Comparison of ENCODE assay signal across 8 cellular contexts in the genomic region with DNA sequence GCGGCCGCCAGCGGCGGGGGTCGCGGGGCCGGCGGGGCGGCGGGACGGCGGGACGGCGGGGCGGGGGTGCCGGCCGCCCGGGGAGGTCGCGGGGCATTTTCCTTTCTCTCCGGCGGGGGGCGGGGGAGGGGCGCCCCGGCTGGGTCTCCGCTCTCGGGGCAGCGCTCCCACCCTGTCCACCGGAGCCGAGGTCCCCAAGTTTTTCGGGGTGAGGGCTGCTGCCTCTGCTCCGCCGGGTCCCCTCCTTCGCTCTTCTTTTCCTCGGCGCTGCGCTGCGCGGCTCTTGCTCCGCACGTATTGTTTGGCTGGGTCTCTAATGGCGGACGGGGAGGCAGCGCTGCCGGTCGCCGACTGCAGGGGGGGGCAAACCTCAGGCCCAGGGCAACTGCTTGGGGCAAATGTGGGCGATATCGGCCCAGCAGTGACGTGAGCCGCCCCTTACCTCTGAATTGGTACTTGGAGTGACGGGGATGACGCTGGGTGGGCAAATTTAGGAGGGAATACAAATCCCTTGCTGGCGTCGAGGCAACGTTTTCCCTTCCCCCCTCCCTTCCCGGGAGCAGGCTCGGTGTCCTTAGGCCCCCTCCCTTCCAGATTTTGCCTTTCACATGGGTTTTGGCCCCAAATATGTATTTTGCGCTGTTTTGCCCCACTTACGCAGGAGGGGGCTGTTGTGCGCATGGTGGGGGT. TPM values are rescaled to one million over a fixed set of nuclear protein-coding genes. Genes with fewer than 3 reads are reported as not detected.
A peak's percentile ranks its signal among the peaks of the same experiment; 100 is the strongest.
DNase-seq lines count a peak whose midpoint lies in the region; ATAC-seq lines count a peak whose summit lies in the region.

No MANE protein-coding gene starts in this region.

- H3K9me3 ChIP-seq in CD4-positive, CD25-positive, alpha-beta regulatory T cell (ENCODE audit: control insufficient read depth in 2 of 2, low read length in 2 of 2), result no peaks in the 10 kb centered on the region
- no peaks in the 10 kb centered on the region for H3K9me3 ChIP-seq in GM23248 (ENCODE audit: low read depth)

- peak overlapping the region; percentile 96 to 98 (median 98) for H3K4me3 Mint-ChIP-seq in CD4-positive, CD25-positive, alpha-beta regulatory T cell
- H3K4me3 Mint-ChIP-seq in activated CD4-positive, alpha-beta memory T cell treated with anti-CD3 and anti-CD28 coated beads for 36 hours, result peak overlapping the region; percentile 94

- H3K4me1 Mint-ChIP-seq in CD4-positive, CD25-positive, alpha-beta regulatory T cell, result peaks cover 19 to 44% (median 34%) of the 10 kb centered on the region in 4 donors
- peaks cover 32% of the 10 kb centered on the region for H3K4me1 Mint-ChIP-seq in activated CD4-positive, alpha-beta memory T cell treated with anti-CD3 and anti-CD28 coated beads for 36 hours (ENCODE audit: low read depth)

- peaks cover 3% of the 10 kb centered on the region for H3K27me3 ChIP-seq in CD4-positive, CD25-positive, alpha-beta regulatory T cell (ENCODE audit: control insufficient read depth, insufficient read depth, low read length)
- H3K27me3 ChIP-seq in GM23248 (replicated peaks; ENCODE audit: insufficient read depth), result no peaks in the 10 kb centered on the region

- peak overlapping the region; percentile 95 to 99 (median 97) for H3K27ac Mint-ChIP-seq in CD4-positive, CD25-positive, alpha-beta regulatory T cell
- peak overlapping the region; percentile 96 for H3K27ac Mint-ChIP-seq in activated CD4-positive, alpha-beta memory T cell treated with anti-CD3 and anti-CD28 coated beads for 36 hours

- peaks cover 5% of the 10 kb centered on the region for H3K36me3 ChIP-seq in CD4-positive, CD25-positive, alpha-beta regulatory T cell (ENCODE audit: control insufficient read depth, insufficient read depth, low read length)
- peaks cover 28% of the 10 kb centered on the region for H3K36me3 ChIP-seq in GM23248 (ENCODE audit: low read depth)

- peaks cover 16% of the 10 kb centered on the region; the same call in 1 of the 2 replicates for H4K20me1 ChIP-seq in GM23248 (ENCODE audit: insufficient read depth)

- peaks cover 9% of the 10 kb centered on the region for H3K27me3 Mint-ChIP-seq in CD4-positive, CD25-positive, alpha-beta regulatory T cell
- H3K27me3 Mint-ChIP-seq in activated CD4-positive, alpha-beta memory T cell treated with anti-CD3 and anti-CD28 coated beads for 36 hours, result no peaks in the 10 kb centered on the region

- peaks cover 49% of the 10 kb centered on the region for H3K79me2 ChIP-seq in GM23248 (ENCODE audit: insufficient read depth)

- in situ Hi-C loops in GM23248 (cut with MboI), result no loop called here

- DNase-seq in CD4-positive, CD25-positive, alpha-beta regulatory T cell, result peak; percentile 66 to 78 (median 68)
- peak; percentile 81 for DNase-seq in GM23248
- DNase-seq in NCI-H2227 (lab: John Stamatoyannopoulos, UW; ENCODE audit: unreplicated experiment), result peak; percentile 46
- peak; percentile 80 for DNase-seq in activated CD4-positive, alpha-beta memory T cell treated with anti-CD3 and anti-CD28 coated beads for 36 hours
- peak; percentile 75 for DNase-seq in ecto neural progenitor cell (ENCODE audit: low spot score)
- peak; percentile 67 to 69 for DNase-seq in lung microvascular endothelial cell (ENCODE audit: low read depth in 2 of 2)
- DNase-seq in stimulated activated CD4-positive, alpha-beta T cell treated with anti-CD3 and anti-CD28 coated beads, TNF-alpha, amount 100 ng/mL, for 48 hours (ENCODE audit: low read depth in 3 of 3), result peak; percentile 41 to 56 (median 55)
- no peak for DNase-seq in cortex of kidney (lab: John Stamatoyannopoulos, UW)

- POLR2A ChIA-PET in activated CD4-positive, alpha-beta memory T cell treated with anti-CD3 and anti-CD28 coated beads for 36 hours (lab: Charles Lee), result interaction anchor here (0.6 to 1.0 kb wide), 2 partner anchors 95 to 177 kb away, joined by 3 to 4 read pairs; partner anchors contain the start of genes PSPC1 and ZMYM5

- H3K36me3 Mint-ChIP-seq in CD4-positive, CD25-positive, alpha-beta regulatory T cell, result peaks cover 6% of the 10 kb centered on the region
- H3K36me3 Mint-ChIP-seq in activated CD4-positive, alpha-beta memory T cell treated with anti-CD3 and anti-CD28 coated beads for 36 hours, result peaks cover 8% of the 10 kb centered on the region

- WGBS in GM23248 (ENCODE audit: low coverage in 1 of 2, low lambda C conversion rate in 2 of 2, missing lambda C conversion rate in 2 of 2), 2 experiments, result 1% methylated on average over 32 to 34 of the region's 61 CpGs

- H3K4me3 ChIP-seq in CD4-positive, CD25-positive, alpha-beta regulatory T cell (ENCODE audit: low read depth, low read length), result peak overlapping the region; percentile 91
- H3K4me3 ChIP-seq in GM23248, result peak overlapping the region; percentile 78

- peaks cover 0 to 2% (median 0%) of the 10 kb centered on the region in 7 donors for H3K9me3 Mint-ChIP-seq in CD4-positive, CD25-positive, alpha-beta regulatory T cell
- H3K9me3 Mint-ChIP-seq in activated CD4-positive, alpha-beta memory T cell treated with anti-CD3 and anti-CD28 coated beads for 36 hours, result no peaks in the 10 kb centered on the region

- peak overlapping the region; percentile 93 for H3K4me2 ChIP-seq in GM23248 (ENCODE audit: unreplicated experiment)

- H3K9me2 ChIP-seq in GM23248 (ENCODE audit: insufficient read depth), result no peaks in the 10 kb centered on the region

- H3K4me1 ChIP-seq in CD4-positive, CD25-positive, alpha-beta regulatory T cell (ENCODE audit: control insufficient read depth, insufficient read depth, low read length, poor library complexity, severe bottlenecking), result peaks cover 42% of the 10 kb centered on the region
- H3K4me1 ChIP-seq in GM23248 (ENCODE audit: insufficient read depth), result peaks cover 20% of the 10 kb centered on the region

- peak overlapping the region; percentile 87 for H3K9ac ChIP-seq in GM23248

- H2AFZ ChIP-seq in GM23248, result peak overlapping the region; percentile 81

- H3F3A ChIP-seq in GM23248 (ENCODE audit: insufficient read depth), result peaks cover 12% of the 10 kb centered on the region; the same call in 1 of the 2 replicates

- CTCF ChIA-PET in activated CD4-positive, alpha-beta memory T cell treated with anti-CD3 and anti-CD28 coated beads for 36 hours (lab: Charles Lee), result interaction anchor here (0.6 to 1.1 kb wide), 8 partner anchors 10 to 203 kb away, joined by 3 to 15 read pairs (median 6); partner anchors contain the start of gene ZMYM5

- peak overlapping the region; percentile 91 for H3K27ac ChIP-seq in CD4-positive, CD25-positive, alpha-beta regulatory T cell (ENCODE audit: insufficient read depth, low read length, poor library complexity, severe bottlenecking)
- peak overlapping the region; percentile 83 for H3K27ac ChIP-seq in GM23248

- intact Hi-C loops in activated CD4-positive, alpha-beta memory T cell treated with anti-CD3 and anti-CD28 coated beads for 36 hours (cut with micrococcal nuclease), result loop anchor here (5.0 kb wide), 2 partner anchors 568 to 1643 kb away; partner anchors contain the start of genes CRYL1 and MICU2

- peak; percentile 7 for ATAC-seq in CD4-positive, CD25-positive, alpha-beta regulatory T cell (ENCODE audit: low read depth in 2 of 2)

RNA-seq across cellular contexts. Expression of gene ZMYM2, which starts 0.8 kb away (rescaled TPM):
- total RNA-seq in CD4-positive, CD25-positive, alpha-beta regulatory T cell, result 112 TPM
- polyA plus RNA-seq in CD4-positive, CD25-positive, alpha-beta regulatory T cell, result 10 to 100 TPM; 11.0 to 15.1 (median 13.4) TPM
- total RNA-seq in GM23248 (2014; rRNA removed; shearing (Covaris generic)), result 35.0 and 40.8 TPM in 2 replicates
- 14.9 and 15.7 TPM in 2 replicates for polyA plus RNA-seq in GM23248 (2016; fragmentation: Nextera tagmentation; extraction: Ambion mirVana)
- 10 to 100 TPM; 47.7 to 55.8 TPM for total RNA-seq in activated CD4-positive, alpha-beta memory T cell treated with anti-CD3 and anti-CD28 coated beads for 36 hours
- 27.0 and 41.5 TPM in 2 replicates for total RNA-seq in lung microvascular endothelial cell
